11 cellular contexts compared by ENCODE assay signal in genomic region chr4:68655764-68656444, GRCh38. TPM values are rescaled to one million over a fixed set of nuclear protein-coding genes. Genes with fewer than 3 reads are reported as not detected.
DNase-seq lines count a peak whose midpoint lies in the region; ATAC-seq, FAIRE-seq and TF ChIP-seq lines count a peak whose summit lies in the region.
"Had no signal": no experiment of that assay in that cellular context is flagged by ENCODE, and none has a peak within 500 bp of the region (broad histone marks: within the 10 kb centered on the region; RNA-seq: fewer than 3 reads in every experiment).

No MANE protein-coding gene starts in this region.

- no peaks in the 10 kb centered on the region for H3K79me2 ChIP-seq in mammary epithelial cell (ENCODE audit: insufficient read depth, low read length)

- FAIRE-seq in A549 (lab: Jason Lieb, UNC), result no peak

- no peak for TF ChIP-seq RAD21 in A549 (conservative IDR thresholded peaks at IDR 0.05 in 1 of 2, IDR thresholded peaks at IDR 0.05 in 1 of 2)

- TF ChIP-seq POLR2A in A549 (IDR thresholded peaks at IDR 0.05; ENCODE audit: low read length), result no peak
- TF ChIP-seq POLR2A in gastroesophageal sphincter (IDR thresholded peaks at IDR 0.05), result no peak

- dilution Hi-C loops in mammary epithelial cell (cut with HindIII; ENCODE audit: low sequenced_read_pairs), result no loop called here

- no peak overlapping the region for H3K9ac ChIP-seq in mammary epithelial cell (ENCODE audit: insufficient read depth, low read length)

- H3K4me1 ChIP-seq in A549, result peaks cover 38% of the 10 kb centered on the region
- H3K4me1 ChIP-seq in mammary epithelial cell (ENCODE audit: insufficient read depth, low read length), result peaks cover 19% of the 10 kb centered on the region
- no peaks in the 10 kb centered on the region for H3K4me1 ChIP-seq in gastroesophageal sphincter

- H3K9me3 ChIP-seq in A549 (no peaks in the 10 kb centered on the region), mammary epithelial cell (replicated peaks; ENCODE audit: insufficient read depth, low read length) (no peaks in the 10 kb centered on the region), gastroesophageal sphincter (no peaks in the 10 kb centered on the region)

- intact Hi-C loops in mammary epithelial cell (cut with micrococcal nuclease), result no loop called here

- H3K27ac ChIP-seq in A549 (peak overlapping the region; percentile 67 to 79), mammary epithelial cell (ENCODE audit: insufficient read depth, low read depth, low read length) (peak overlapping the region; percentile 64), gastroesophageal sphincter (no peak overlapping the region)

- no peaks in the 10 kb centered on the region for H4K20me1 ChIP-seq in mammary epithelial cell (ENCODE audit: insufficient read depth, low read length)

- CTCF ChIA-PET in A549 (lab: Yijun Ruan, JAX), result no interaction called here
- CTCF ChIA-PET in mammary epithelial cell (lab: Charles Lee; ENCODE audit: low non-redundant PET), result no interaction called here

- POLR2A ChIA-PET in A549 (lab: Yijun Ruan, JAX), result no interaction called here

- peak overlapping the region; percentile 74 for H2AFZ ChIP-seq in mammary epithelial cell (ENCODE audit: low read depth, low read length)

- in situ Hi-C loops in mammary epithelial cell (cut with MboI; ENCODE audit: low sequenced_read_pairs in 2 of 2), result loop anchor here in 1 of 2 donors (25.0 kb wide), 1 partner anchor 169 kb away; no protein-coding TSS in a partner anchor

- H3K4me2 ChIP-seq in A549 (peak overlapping the region; percentile 65), mammary epithelial cell (ENCODE audit: insufficient read depth, low read depth, low read length) (no peak overlapping the region)

- peak in 1 of 2 experiments; percentile 82 for DNase-seq in A549 (ENCODE audit: low read depth in 1 of 2, low spot score in 1 of 2)
- DNase-seq in mammary epithelial cell, result no peak
- DNase-seq in AML-193 (lab: John Stamatoyannopoulos, UW), result no peak
- no peak for DNase-seq in H4 (ENCODE audit: low spot score)
- DNase-seq: activated CD4-positive, alpha-beta T cell treated with anti-CD3 and anti-CD28 coated beads for 36 hours; NCI-H1436 had no signal

- H3K27me3 ChIP-seq in mammary epithelial cell (ENCODE audit: insufficient read depth, low read length), result no peaks in the 10 kb centered on the region
- H3K27me3 ChIP-seq in gastroesophageal sphincter, result no peaks in the 10 kb centered on the region

- WGBS in A549 (ENCODE audit: missing lambda C conversion rate), result 3% methylated on average over 3 of the region's 3 CpGs
- WGBS in mammary epithelial cell (ENCODE audit: low coverage, missing lambda C conversion rate), result 87% methylated on average over 3 of the region's 3 CpGs
- WGBS in gastroesophageal sphincter (ENCODE audit: low coverage in 1 of 2), 2 donors, result 64 to 68% methylated on average over 2 of the region's 3 CpGs

- H3K36me3 ChIP-seq in mammary epithelial cell (ENCODE audit: insufficient read depth, low read length) (no peaks in the 10 kb centered on the region), gastroesophageal sphincter (no peaks in the 10 kb centered on the region)

- ATAC-seq in A549 (peak; percentile 43 to 77; a peak in 4 of 6 replicates), GM19455 (IDR thresholded peaks at IDR 0.05; ENCODE audit: unreplicated experiment) (peak; percentile 22), HG03064 (IDR thresholded peaks at IDR 0.05; ENCODE audit: low read depth, unreplicated experiment) (peak; percentile 20), HG02884 (IDR thresholded peaks at IDR 0.05; ENCODE audit: unreplicated experiment) (no peak), gastroesophageal sphincter (no peak)
- ATAC-seq: activated CD4-positive, alpha-beta T cell treated with anti-CD3 and anti-CD28 coated beads for 36 hours had no signal

- BruUV-seq in mammary epithelial cell (replicated peaks; lab: Mats Ljungman, UMichigan), result no TSS peak

- H3K4me3 ChIP-seq in A549, result no peak overlapping the region
- no peak overlapping the region for H3K4me3 ChIP-seq in mammary epithelial cell (replicated peaks in 1 of 3; ENCODE audit: insufficient read depth in 1 of 3, low read depth in 2 of 3, low read length in 3 of 3)
- no peak overlapping the region for H3K4me3 ChIP-seq in gastroesophageal sphincter

- TF ChIP-seq CTCF in A549 (IDR thresholded peaks at IDR 0.05) (no peak), mammary epithelial cell (conservative IDR thresholded peaks at IDR 0.05 in 1 of 2, IDR thresholded peaks at IDR 0.05 in 1 of 2; ENCODE audit: extremely low read depth in 1 of 2, insufficient read depth in 1 of 2, low read depth in 1 of 2, low read length in 2 of 2) (no peak), gastroesophageal sphincter (IDR thresholded peaks at IDR 0.05) (no peak)

- TF ChIP-seq EP300 in A549 (IDR thresholded peaks at IDR 0.05) (no peak), gastroesophageal sphincter (IDR thresholded peaks at IDR 0.05) (no peak)

TF ChIP-seq in A549, 52 proteins besides CTCF, POLR2A, EP300 and RAD21:
- TF ChIP-seq HDAC2 (IDR thresholded peaks at IDR 0.05) (no peak), HES2 (IDR thresholded peaks at IDR 0.05) (no peak), BHLHE40 (IDR thresholded peaks at IDR 0.05; ENCODE audit: low read depth, low read length) (no peak), TP53 (CRISPR knock-in tag; IDR thresholded peaks at IDR 0.05) (no peak), KDM5A (IDR thresholded peaks at IDR 0.05) (no peak), HMGXB4 (CRISPR knock-in tag; IDR thresholded peaks at IDR 0.05; ENCODE audit: borderline replicate concordance) (no peak), CBX8 (IDR thresholded peaks at IDR 0.05) (no peak), MAZ (IDR thresholded peaks at IDR 0.05; ENCODE audit: borderline replicate concordance, low read depth, low read length) (no peak), TFCP2L1 (CRISPR knock-in tag; IDR thresholded peaks at IDR 0.05) (no peak), ESRRA (IDR thresholded peaks at IDR 0.05; ENCODE audit: borderline replicate concordance, low read length) (no peak), RNF2 (IDR thresholded peaks at IDR 0.05; ENCODE audit: borderline replicate concordance, low read depth) (no peak), CHD2 (IDR thresholded peaks at IDR 0.05; ENCODE audit: low read length, partially characterized antibody) (no peak), FOSB (CRISPR knock-in tag; IDR thresholded peaks at IDR 0.05) (no peak), ELK1 (IDR thresholded peaks at IDR 0.05; ENCODE audit: low read depth, low read length) (no peak), POLR2AphosphoS2 (conservative IDR thresholded peaks at IDR 0.05; ENCODE audit: low read length) (no peak), E2F6 (IDR thresholded peaks at IDR 0.05; ENCODE audit: borderline replicate concordance, low read depth) (no peak), GATA3 (IDR thresholded peaks at IDR 0.05; ENCODE audit: borderline replicate concordance) (no peak), MAX (IDR thresholded peaks at IDR 0.05) (no peak), SMC3 (IDR thresholded peaks at IDR 0.05) (no peak)
TF ChIP-seq in A549: peak in this region for 0.

RNA-seq across cellular contexts. Expression of gene UGT2B15, which starts 14.5 kb away (rescaled TPM):
- polyA plus RNA-seq in A549 (2011; rRNA removed) (0.80 and 1.0 TPM in 2 replicates), A549 (2017; fragmentation: RNase III; extraction: RNeasy Plus Mini Kit Qiagen cat#74134 plus additional on column Dnase treatment) (0.07 to 0.09 TPM (median 0.08 TPM) in 3 replicates), mammary epithelial cell (not detected)
- 0.03 TPM in 2 replicates for polyA plus RNA-seq in A549 (2012; cell fraction: cytosol; rRNA removed)
- 0.04 TPM in 1 of 2 replicates, not detected in the other for polyA plus RNA-seq in A549 (2012; cell fraction: nucleus; rRNA removed)
- 0.10 and 0.29 TPM in 2 replicates for polyA minus RNA-seq in A549 (2011; rRNA and poly(A)+ RNA removed)
- total RNA-seq in mammary epithelial cell (not detected), gastroesophageal sphincter (not detected)
- polyA minus RNA-seq in mammary epithelial cell, result not detected
- not detected in 2 replicates for total RNA-seq in H4 (2014; rRNA removed; shearing (Covaris generic))
- total RNA-seq: activated CD4-positive, alpha-beta T cell treated with anti-CD3 and anti-CD28 coated beads for 36 hours; RPMI7951 had no signal

Comparison
In these comparisons a context has a peak if more than half of its experiments do, and no peak if none do; other contexts are left out.
1. ATAC-seq: peak in A549 (2 of 2), GM19455 (single experiment) and HG03064 (single experiment); none in HG02884 (single experiment) and gastroesophageal sphincter (single experiment).
2. H3K27ac ChIP-seq: peak in A549 (2 of 2) and mammary epithelial cell (single experiment); none in gastroesophageal sphincter (0 of 4).